In genomic region chr15:99961011-99961441, GRCh38 we compare ENCODE assay signal across 11 cellular contexts.
DNase-seq lines count a peak whose midpoint lies in the region; ATAC-seq and TF ChIP-seq lines count a peak whose summit lies in the region.
"Had no signal": no experiment of that assay in that cellular context is flagged by ENCODE, and none has a peak within 500 bp of the region (broad histone marks: within the 10 kb centered on the region; RNA-seq: fewer than 3 reads in every experiment).

No MANE protein-coding gene starts in this region.

- H3K27ac Mint-ChIP-seq in CD4-positive, alpha-beta T cell: no peak overlapping the region
- H3K27ac Mint-ChIP-seq: dendritic cell treated with granulocyte-macrophage colony-stimulating factor and Interleukin-4, amounts not matched to agents 40 ng/mL and 50 ng/mL, for 4 days; naive B cell; stimulated activated naive CD8-positive, alpha-beta T cell treated with anti-CD3 and anti-CD28 coated beads, Interleukin-15, Interleukin-2, amounts not matched to agents 100 ng/mL and 50 ng/mL, for 24 hours had no signal

- H3K36me3 Mint-ChIP-seq in CD4-positive, alpha-beta T cell (ENCODE audit: low read depth): no peaks in the 10 kb centered on the region
- H3K36me3 Mint-ChIP-seq: naive B cell had no signal

- ATAC-seq in left lobe of liver (peak; percentile 59), HG02981 (IDR thresholded peaks at IDR 0.05; ENCODE audit: unreplicated experiment) (no peak)
- ATAC-seq in CD4-positive, alpha-beta T cell (ENCODE audit: poor library complexity): no peak

- POLR2A ChIA-PET in CD4-positive, alpha-beta T cell (lab: Charles Lee): no interaction called here

- no peaks in the 10 kb centered on the region for H3K27me3 ChIP-seq in brain microvascular endothelial cell (replicated peaks)
- no peaks in the 10 kb centered on the region for H3K27me3 ChIP-seq in CD4-positive, alpha-beta T cell (ENCODE audit: control insufficient read depth, insufficient read depth, low read length)

- H3K4me1 Mint-ChIP-seq in CD4-positive, alpha-beta T cell (ENCODE audit: low read depth): peaks cover 11% of the 10 kb centered on the region
- H3K4me1 Mint-ChIP-seq: naive B cell had no signal

- H3K27me3 Mint-ChIP-seq in CD4-positive, alpha-beta T cell: peaks cover 13% of the 10 kb centered on the region
- H3K27me3 Mint-ChIP-seq: dendritic cell treated with granulocyte-macrophage colony-stimulating factor and Interleukin-4, amounts not matched to agents 40 ng/mL and 50 ng/mL, for 4 days had no signal

- TF ChIP-seq CTCF in AG09309 (IDR thresholded peaks at IDR 0.05; ENCODE audit: control insufficient read depth, insufficient read depth, low read depth, low read length, missing control alignments) (peak; percentile 9), brain microvascular endothelial cell (IDR thresholded peaks at IDR 0.05; ENCODE audit: low read depth, low read length, missing control alignments) (peak; percentile 56)
- no peak for TF ChIP-seq CTCF in CD4-positive, alpha-beta T cell (IDR thresholded peaks at IDR 0.05)

- no peaks in the 10 kb centered on the region for H3K9me3 ChIP-seq in CD4-positive, alpha-beta T cell (ENCODE audit: control insufficient read depth, low read length)

- H3K4me3 ChIP-seq in AG09309 (ENCODE audit: control insufficient read depth, low read depth, low read length) (no peak overlapping the region), brain microvascular endothelial cell (ENCODE audit: low read depth, low read length) (no peak overlapping the region)

- no peaks in the 10 kb centered on the region for H3K9me3 Mint-ChIP-seq in CD4-positive, alpha-beta T cell
- H3K9me3 Mint-ChIP-seq: dendritic cell treated with granulocyte-macrophage colony-stimulating factor and Interleukin-4, amounts not matched to agents 40 ng/mL and 50 ng/mL, for 4 days; stimulated activated naive CD8-positive, alpha-beta T cell treated with anti-CD3 and anti-CD28 coated beads, Interleukin-15, Interleukin-2, amounts not matched to agents 100 ng/mL and 50 ng/mL, for 24 hours had no signal

- H3K36me3 ChIP-seq in brain microvascular endothelial cell (replicated peaks): no peaks in the 10 kb centered on the region

- no peak overlapping the region for H3K27ac ChIP-seq in brain microvascular endothelial cell
- H3K27ac ChIP-seq in CD4-positive, alpha-beta T cell (ENCODE audit: low read depth, low read length): no peak overlapping the region

- H3K4me3 Mint-ChIP-seq in CD4-positive, alpha-beta T cell: no peak overlapping the region
- H3K4me3 Mint-ChIP-seq: dendritic cell treated with granulocyte-macrophage colony-stimulating factor and Interleukin-4, amounts not matched to agents 40 ng/mL and 50 ng/mL, for 4 days; naive B cell; stimulated activated naive CD8-positive, alpha-beta T cell treated with anti-CD3 and anti-CD28 coated beads, Interleukin-15, Interleukin-2, amounts not matched to agents 100 ng/mL and 50 ng/mL, for 24 hours had no signal

- intact Hi-C loops in CD4-positive, alpha-beta T cell (cut with DNase I, micrococcal nuclease): no loop called here

- CTCF ChIA-PET in CD4-positive, alpha-beta T cell (lab: Charles Lee): no interaction called here

- DNase-seq in AG09309 (ENCODE audit: low read depth): no peak
- DNase-seq in HuH-7 (ENCODE audit: low spot score): peak; percentile 12
- DNase-seq in brain microvascular endothelial cell: peak; percentile 41
- DNase-seq in left lobe of liver (ENCODE audit: low spot score): peak; percentile 36
- no peak for DNase-seq in KG1 (lab: John Stamatoyannopoulos, UW)
- no peak for DNase-seq in CD4-positive, alpha-beta T cell
- DNase-seq in COLO668 (lab: John Stamatoyannopoulos, UW; ENCODE audit: unreplicated experiment): no peak
- DNase-seq: naive B cell had no signal

- in situ Hi-C loops in brain microvascular endothelial cell (cut with HindIII; ENCODE audit: low pct_ligation_motif_present, low sequenced_read_pairs): no loop called here

Comparison
In these comparisons a context has a peak if more than half of its experiments do, and no peak if none do; other contexts are left out.
1. DNase-seq: peak in HuH-7 (single experiment), brain microvascular endothelial cell (single experiment) and left lobe of liver (single experiment); none in AG09309 (single experiment), KG1 (single experiment), CD4-positive, alpha-beta T cell (0 of 10) and COLO668 (single experiment).